Comparison of ENCODE assay signal across 31 cellular contexts in genomic region chr17:17542906-17543635, GRCh38.
"Had no signal": no experiment of that assay in that cellular context is flagged by ENCODE, and none has a peak within 500 bp of the region (broad histone marks: within the 10 kb centered on the region; RNA-seq: fewer than 3 reads in every experiment).

No MANE protein-coding gene starts in this region.

- FAIRE-seq: astrocyte, colon had no signal

- H3K27me3 ChIP-seq: esophagus muscularis mucosa, foreskin keratinocyte, gastrocnemius medialis had no signal

- H3K4me1 ChIP-seq: foreskin keratinocyte had no signal

- H3K4me3 ChIP-seq: esophagus muscularis mucosa, gastrocnemius medialis had no signal

- ATAC-seq: activated CD4-positive, CD25-positive, alpha-beta regulatory T cell treated with anti-CD3 and anti-CD28 coated beads, Interleukin-2, amount 50 U/mL, for 24 hours; activated CD8-positive, alpha-beta T cell treated with anti-CD3 and anti-CD28 coated beads for 36 hours; activated T-cell treated with anti-CD3 and anti-CD28 coated beads, Interleukin-2, amount 50 U/mL, for 4 hours; activated T-helper 17 cell treated with anti-CD3 and anti-CD28 coated beads, Interleukin-2, amount 50 U/mL, for 72 hours; effector memory CD8-positive, alpha-beta T cell; foreskin keratinocyte; gastrocnemius medialis; T-helper 17 cell had no signal

- H3K36me3 ChIP-seq: gastrocnemius medialis, WERI-Rb-1 had no signal

- H3K9me3 ChIP-seq: esophagus muscularis mucosa, gastrocnemius medialis had no signal

- H3K27ac ChIP-seq: esophagus muscularis mucosa, foreskin keratinocyte, WERI-Rb-1 had no signal

- DNase-seq: activated B cell treated with CpG ODN at 0.5 μM for 24 hours; activated CD4-positive, alpha-beta T cell treated with anti-CD3 and anti-CD28 coated beads for 48 hours; activated CD4-positive, alpha-beta T cell treated with anti-CD3 and anti-CD28 coated beads, Interleukin-2, amount 50 U/mL, for 1 hour; activated CD4-positive, alpha-beta T cell treated with anti-CD3 and anti-CD28 coated beads, Interleukin-2, amount 50 U/mL, for 48 hours; activated CD8-positive, alpha-beta memory T cell treated with anti-CD3 and anti-CD28 coated beads for 24 hours; activated CD8-positive, alpha-beta T cell treated with anti-CD3 and anti-CD28 coated beads for 36 hours; activated effector memory CD4-positive, alpha-beta T cell treated with Interleukin-2 at 50 U/mL for 16 hours; activated gamma-delta T cell treated with Interleukin-2 at 50 U/mL for 16 hours; activated naive CD4-positive, alpha-beta T cell treated with anti-CD3 and anti-CD28 coated beads, Interleukin-2, amount 50 U/mL, for 16 hours; activated naive CD4-positive, alpha-beta T cell treated with Interleukin-2 at 50 U/mL for 16 hours; activated T-cell treated with anti-CD3 and anti-CD28 coated beads, Interleukin-2, amount 50 U/mL, for 4 hours; amniotic stem cell; anterior cingulate cortex; caudate nucleus; cortex of kidney; dermis blood vessel endothelial cell; effector CD4-positive, alpha-beta T cell; effector memory CD8-positive, alpha-beta T cell; erythroblast; foreskin keratinocyte; gastrocnemius medialis; glutamatergic neuron; T-helper 1 cell; T-helper 17 cell; T1000 had no signal
